Comparison of ENCODE assay signal across 11 cellular contexts in the genomic region with DNA sequence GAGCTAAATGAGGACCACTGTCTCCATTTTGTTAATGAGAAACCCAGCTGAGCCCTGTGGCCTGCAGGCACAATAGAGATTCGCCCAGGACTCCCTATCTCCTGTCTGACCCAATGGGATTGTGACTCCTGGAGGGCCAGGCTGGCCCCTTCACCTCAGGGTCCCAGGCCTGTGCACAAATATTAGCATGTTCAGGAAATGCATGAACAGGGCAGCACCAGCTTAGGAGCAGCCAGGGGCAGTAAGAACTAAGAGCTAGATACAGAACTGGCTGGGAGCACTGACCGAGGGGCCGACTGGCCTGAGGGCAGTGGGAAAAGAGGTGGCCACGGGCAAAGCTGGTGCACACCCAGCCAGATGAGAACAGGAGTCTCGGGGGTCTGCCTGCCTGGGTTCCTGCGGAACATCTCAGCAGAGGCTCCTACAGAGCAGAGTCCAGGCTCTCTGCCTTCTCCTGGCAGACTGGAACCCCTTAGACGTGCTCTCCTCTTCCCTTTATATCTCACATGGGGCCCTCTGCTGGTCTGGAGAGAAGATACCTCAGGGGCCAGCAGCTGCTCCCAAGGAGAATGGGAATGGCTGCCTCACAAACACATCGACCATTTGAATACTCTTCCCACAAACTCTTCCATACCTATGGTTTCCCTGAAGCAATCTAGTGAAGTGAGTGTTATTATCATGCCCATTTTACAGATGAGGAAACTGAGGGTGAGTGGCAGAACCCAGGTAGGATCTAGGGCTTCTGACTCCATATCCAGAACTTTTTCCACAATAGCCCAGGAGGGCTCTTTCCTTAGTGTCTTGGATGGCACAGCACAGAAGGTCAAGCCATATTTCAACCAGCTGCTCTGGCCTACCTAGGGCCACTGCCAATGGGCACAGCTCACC.
DNase-seq lines count a peak whose midpoint lies in the region; ATAC-seq and TF ChIP-seq lines count a peak whose summit lies in the region.
"Had no signal": no experiment of that assay in that cellular context is flagged by ENCODE, and none has a peak within 500 bp of the region (broad histone marks: within the 10 kb centered on the region; RNA-seq: fewer than 3 reads in every experiment).

No MANE protein-coding gene starts in this region.

- POLR2A ChIA-PET in Panc1 (lab: Charles Lee) = no interaction called here

- no peaks in the 10 kb centered on the region for H3K79me2 ChIP-seq in GM23338 (replicated peaks; ENCODE audit: insufficient read depth)

- intact Hi-C loops in Panc1 (cut with micrococcal nuclease; ENCODE audit: unreplicated experiment) = no loop called here

- in situ Hi-C loops in Panc1 (cut with HindIII; ENCODE audit: low pct_unique_long_range_greater_than_20kb, low sequenced_read_pairs) = no loop called here

- no peaks in the 10 kb centered on the region for H4K20me1 ChIP-seq in GM23338 (replicated peaks; ENCODE audit: insufficient read depth)

- H3K36me3 ChIP-seq in GM23338 (ENCODE audit: insufficient read depth) = no peaks in the 10 kb centered on the region
- H3K36me3 ChIP-seq in Panc1 (ENCODE audit: control insufficient read depth, insufficient read depth, low read length) = no peaks in the 10 kb centered on the region

- H3K27me3 ChIP-seq in GM23338 (ENCODE audit: insufficient read depth) = no peaks in the 10 kb centered on the region
- peaks cover 5% of the 10 kb centered on the region for H3K27me3 ChIP-seq in Panc1 (ENCODE audit: control insufficient read depth, insufficient read depth, low read length)

- H3K4me3 ChIP-seq in GM23338 = no peak overlapping the region
- no peak overlapping the region for H3K4me3 ChIP-seq in Panc1 (ENCODE audit: low read depth in 2 of 2, low read length in 2 of 2)
- H3K4me3 ChIP-seq: smooth muscle cell had no signal

- H3K9me3 ChIP-seq in Panc1 (ENCODE audit: control insufficient read depth, insufficient read depth, low read depth, low read length) = no peaks in the 10 kb centered on the region

- no peak overlapping the region for H3K27ac Mint-ChIP-seq in GM23338
- H3K27ac Mint-ChIP-seq: naive thymus-derived CD4-positive, alpha-beta T cell had no signal

- peaks cover 24% of the 10 kb centered on the region for H3K4me1 Mint-ChIP-seq in GM23338
- H3K4me1 Mint-ChIP-seq: naive thymus-derived CD4-positive, alpha-beta T cell had no signal

- peak; percentile 21 for DNase-seq in COR-L47 (lab: John Stamatoyannopoulos, UW)
- DNase-seq in GM23338 (ENCODE audit: low spot score) = peak; percentile 44
- DNase-seq in Panc1 (ENCODE audit: low read depth, low spot score) = no peak
- peak; percentile 69 for DNase-seq in iPS-NIHi7 (ENCODE audit: extremely low spot score)
- no peak for DNase-seq in NCI-H2227 (lab: John Stamatoyannopoulos, UW; ENCODE audit: unreplicated experiment)
- no peak for DNase-seq in NCI-H345 treated with DMSO at 0.1 percent for 48 hours (lab: John Stamatoyannopoulos, UW; ENCODE audit: unreplicated experiment)
- DNase-seq: naive thymus-derived CD4-positive, alpha-beta T cell; stimulated activated CD8-positive, alpha-beta memory T cell treated with anti-CD3 and anti-CD28 coated beads, Interleukin-4, amount 100 ng/mL, for 48 hours had no signal

- TF ChIP-seq CTCF in GM23338 (conservative IDR thresholded peaks at IDR 0.05; ENCODE audit: low read depth in 2 of 2) (peak; percentile 20 to 56), Panc1 (IDR thresholded peaks at IDR 0.05) (no peak; the same call in 1 of the 2 replicates)

- no peak overlapping the region for H3K4me2 ChIP-seq in GM23338
- H3K4me2 ChIP-seq: smooth muscle cell had no signal

- no TSS peak for BruUV-seq in Panc1 (replicated peaks; lab: Mats Ljungman, UMichigan)

- CTCF ChIA-PET in Panc1 (lab: Charles Lee) = interaction anchor here (1.2 kb wide), 1 partner anchor 22 kb away, joined by 5 read pairs; no protein-coding TSS in a partner anchor

- peaks cover 21% of the 10 kb centered on the region for H3K27me3 Mint-ChIP-seq in GM23338 (ENCODE audit: insufficient read depth, low read depth, poor library complexity)

- H3K4me3 Mint-ChIP-seq in GM23338 = no peak overlapping the region
- H3K4me3 Mint-ChIP-seq: naive thymus-derived CD4-positive, alpha-beta T cell had no signal

- no peaks in the 10 kb centered on the region for H3K9me2 ChIP-seq in GM23338 (ENCODE audit: insufficient read depth)

- no peaks in the 10 kb centered on the region for H3K4me1 ChIP-seq in GM23338 (ENCODE audit: insufficient read depth)
- H3K4me1 ChIP-seq in Panc1 (ENCODE audit: control insufficient read depth, insufficient read depth, low read length) = no peaks in the 10 kb centered on the region

- no peak overlapping the region for H2AFZ ChIP-seq in GM23338

- no peaks in the 10 kb centered on the region for H3K9me3 Mint-ChIP-seq in GM23338
- H3K9me3 Mint-ChIP-seq: naive thymus-derived CD4-positive, alpha-beta T cell had no signal

- no peaks in the 10 kb centered on the region for H3F3A ChIP-seq in GM23338 (replicated peaks; ENCODE audit: low read depth)

- no peak overlapping the region for H3K27ac ChIP-seq in GM23338 (ENCODE audit: low read depth)
- no peak overlapping the region for H3K27ac ChIP-seq in Panc1 (ENCODE audit: low read length)

- H3K36me3 Mint-ChIP-seq in GM23338 (ENCODE audit: low read depth) = no peaks in the 10 kb centered on the region; the same call in 2 of the 3 replicates
- H3K36me3 Mint-ChIP-seq: naive thymus-derived CD4-positive, alpha-beta T cell had no signal

- ATAC-seq in GM23338 = peak; percentile 16
- ATAC-seq in Panc1 = peak; percentile 63; the same call in 1 of the 2 replicates
- no peak for ATAC-seq in HG03025 (IDR thresholded peaks at IDR 0.05; ENCODE audit: low FRiP score, unreplicated experiment)
- ATAC-seq in GM21723 (IDR thresholded peaks at IDR 0.05; ENCODE audit: unreplicated experiment) = no peak
- ATAC-seq: naive thymus-derived CD4-positive, alpha-beta T cell had no signal

TF ChIP-seq in GM23338, 12 proteins besides CTCF, POLR2A, EP300 and RAD21:
- no peak for TF ChIP-seq POLR2AphosphoS5 (IDR thresholded peaks at IDR 0.05; ENCODE audit: low read depth)
- TF ChIP-seq, protein P1, sequence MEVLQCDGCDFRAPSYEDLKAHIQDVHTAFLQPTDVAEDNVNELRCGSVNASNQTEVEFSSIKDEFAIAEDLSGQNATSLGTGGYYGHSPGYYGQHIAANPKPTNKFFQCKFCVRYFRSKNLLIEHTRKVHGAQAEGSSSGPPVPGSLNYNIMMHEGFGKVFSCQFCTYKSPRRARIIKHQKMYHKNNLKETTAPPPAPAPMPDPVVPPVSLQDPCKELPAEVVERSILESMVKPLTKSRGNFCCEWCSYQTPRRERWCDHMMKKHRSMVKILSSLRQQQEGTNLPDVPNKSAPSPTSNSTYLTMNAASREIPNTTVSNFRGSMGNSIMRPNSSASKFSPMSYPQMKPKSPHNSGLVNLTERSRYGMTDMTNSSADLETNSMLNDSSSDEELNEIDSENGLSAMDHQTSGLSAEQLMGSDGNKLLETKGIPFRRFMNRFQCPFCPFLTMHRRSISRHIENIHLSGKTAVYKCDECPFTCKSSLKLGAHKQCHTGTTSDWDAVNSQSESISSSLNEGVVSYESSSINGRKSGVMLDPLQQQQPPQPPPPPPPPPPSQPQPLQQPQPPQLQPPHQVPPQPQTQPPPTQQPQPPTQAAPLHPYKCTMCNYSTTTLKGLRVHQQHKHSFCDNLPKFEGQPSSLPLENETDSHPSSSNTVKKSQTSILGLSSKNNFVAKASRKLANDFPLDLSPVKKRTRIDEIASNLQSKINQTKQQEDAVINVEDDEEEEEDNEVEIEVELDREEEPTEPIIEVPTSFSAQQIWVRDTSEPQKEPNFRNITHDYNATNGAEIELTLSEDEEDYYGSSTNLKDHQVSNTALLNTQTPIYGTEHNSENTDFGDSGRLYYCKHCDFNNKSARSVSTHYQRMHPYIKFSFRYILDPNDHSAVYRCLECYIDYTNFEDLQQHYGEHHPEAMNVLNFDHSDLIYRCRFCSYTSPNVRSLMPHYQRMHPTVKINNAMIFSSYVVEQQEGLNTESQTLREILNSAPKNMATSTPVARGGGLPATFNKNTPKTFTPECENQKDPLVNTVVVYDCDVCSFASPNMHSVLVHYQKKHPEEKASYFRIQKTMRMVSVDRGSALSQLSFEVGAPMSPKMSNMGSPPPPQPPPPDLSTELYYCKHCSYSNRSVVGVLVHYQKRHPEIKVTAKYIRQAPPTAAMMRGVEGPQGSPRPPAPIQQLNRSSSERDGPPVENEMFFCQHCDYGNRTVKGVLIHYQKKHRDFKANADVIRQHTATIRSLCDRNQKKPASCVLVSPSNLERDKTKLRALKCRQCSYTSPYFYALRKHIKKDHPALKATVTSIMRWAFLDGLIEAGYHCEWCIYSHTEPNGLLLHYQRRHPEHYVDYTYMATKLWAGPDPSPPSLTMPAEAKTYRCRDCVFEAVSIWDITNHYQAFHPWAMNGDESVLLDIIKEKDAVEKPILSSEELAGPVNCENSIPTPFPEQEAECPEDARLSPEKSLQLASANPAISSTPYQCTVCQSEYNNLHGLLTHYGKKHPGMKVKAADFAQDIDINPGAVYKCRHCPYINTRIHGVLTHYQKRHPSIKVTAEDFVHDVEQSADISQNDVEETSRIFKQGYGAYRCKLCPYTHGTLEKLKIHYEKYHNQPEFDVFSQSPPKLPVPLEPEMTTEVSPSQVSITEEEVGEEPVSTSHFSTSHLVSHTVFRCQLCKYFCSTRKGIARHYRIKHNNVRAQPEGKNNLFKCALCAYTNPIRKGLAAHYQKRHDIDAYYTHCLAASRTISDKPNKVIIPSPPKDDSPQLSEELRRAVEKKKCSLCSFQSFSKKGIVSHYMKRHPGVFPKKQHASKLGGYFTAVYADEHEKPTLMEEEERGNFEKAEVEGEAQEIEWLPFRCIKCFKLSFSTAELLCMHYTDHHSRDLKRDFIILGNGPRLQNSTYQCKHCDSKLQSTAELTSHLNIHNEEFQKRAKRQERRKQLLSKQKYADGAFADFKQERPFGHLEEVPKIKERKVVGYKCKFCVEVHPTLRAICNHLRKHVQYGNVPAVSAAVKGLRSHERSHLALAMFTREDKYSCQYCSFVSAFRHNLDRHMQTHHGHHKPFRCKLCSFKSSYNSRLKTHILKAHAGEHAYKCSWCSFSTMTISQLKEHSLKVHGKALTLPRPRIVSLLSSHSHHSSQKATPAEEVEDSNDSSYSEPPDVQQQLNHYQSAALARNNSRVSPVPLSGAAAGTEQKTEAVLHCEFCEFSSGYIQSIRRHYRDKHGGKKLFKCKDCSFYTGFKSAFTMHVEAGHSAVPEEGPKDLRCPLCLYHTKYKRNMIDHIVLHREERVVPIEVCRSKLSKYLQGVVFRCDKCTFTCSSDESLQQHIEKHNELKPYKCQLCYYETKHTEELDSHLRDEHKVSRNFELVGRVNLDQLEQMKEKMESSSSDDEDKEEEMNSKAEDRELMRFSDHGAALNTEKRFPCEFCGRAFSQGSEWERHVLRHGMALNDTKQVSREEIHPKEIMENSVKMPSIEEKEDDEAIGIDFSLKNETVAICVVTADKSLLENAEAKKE (CRISPR knock-in tag; IDR thresholded peaks at IDR 0.05) = peak; percentile 86

Comparison
In these comparisons a context has a peak if more than half of its experiments do, and no peak if none do; other contexts are left out.
1. DNase-seq: peak in COR-L47 (single experiment), GM23338 (single experiment) and iPS-NIHi7 (single experiment); none in Panc1 (single experiment), NCI-H2227 (single experiment) and NCI-H345 treated with DMSO at 0.1 percent for 48 hours (single experiment).
2. ATAC-seq: peak in GM23338 (single experiment) and Panc1 (single experiment); none in HG03025 (single experiment) and GM21723 (single experiment).